Comparison of ENCODE assay signal across 9 cellular contexts in genomic region chr11:33936745-33937612, GRCh38. TPM values are rescaled to one million over a fixed set of nuclear protein-coding genes. Genes with fewer than 3 reads are reported as not detected.
DNase-seq lines count a peak whose midpoint lies in the region; ATAC-seq and TF ChIP-seq lines count a peak whose summit lies in the region.
"Had no signal": no experiment of that assay in that cellular context is flagged by ENCODE, and none has a peak within 500 bp of the region (broad histone marks: within the 10 kb centered on the region; RNA-seq: fewer than 3 reads in every experiment).

No MANE protein-coding gene starts in this region.

- H3K4me1 Mint-ChIP-seq in dendritic cell treated with granulocyte-macrophage colony-stimulating factor and Interleukin-4, amounts not matched to agents 40 ng/mL and 50 ng/mL, for 4 days (ENCODE audit: low read depth): peaks cover 54% of the 10 kb centered on the region
- peaks cover 0 to 24% (median 4%) of the 10 kb centered on the region in 4 donors for H3K4me1 Mint-ChIP-seq in naive thymus-derived CD8-positive, alpha-beta T cell

- H3K27ac Mint-ChIP-seq in dendritic cell treated with granulocyte-macrophage colony-stimulating factor and Interleukin-4, amounts not matched to agents 40 ng/mL and 50 ng/mL, for 4 days: peak overlapping the region; percentile 59
- no peak overlapping the region for H3K27ac Mint-ChIP-seq in naive thymus-derived CD8-positive, alpha-beta T cell
- H3K27ac Mint-ChIP-seq: activated naive CD8-positive, alpha-beta T cell had no signal

- H3K36me3 Mint-ChIP-seq in dendritic cell treated with granulocyte-macrophage colony-stimulating factor and Interleukin-4, amounts not matched to agents 40 ng/mL and 50 ng/mL, for 4 days (ENCODE audit: low read depth): peaks cover 10% of the 10 kb centered on the region
- H3K36me3 Mint-ChIP-seq in naive thymus-derived CD8-positive, alpha-beta T cell: peaks cover 0 to 14% (median 2%) of the 10 kb centered on the region in 3 donors

- intact Hi-C loops in dendritic cell treated with granulocyte-macrophage colony-stimulating factor and Interleukin-4, amounts not matched to agents 40 ng/mL and 50 ng/mL, for 4 days (cut with micrococcal nuclease): no loop called here

- no peak for ATAC-seq in naive thymus-derived CD8-positive, alpha-beta T cell

- CTCF ChIA-PET in HEK293T (lab: Yijun Ruan, JAX): interaction anchor here (0.7 to 1.4 kb wide), 2 partner anchors 18 to 238 kb away, joined by 3 read pairs; no protein-coding TSS in a partner anchor

- no peak overlapping the region for H3K4me3 Mint-ChIP-seq in dendritic cell treated with granulocyte-macrophage colony-stimulating factor and Interleukin-4, amounts not matched to agents 40 ng/mL and 50 ng/mL, for 4 days
- no peak overlapping the region for H3K4me3 Mint-ChIP-seq in naive thymus-derived CD8-positive, alpha-beta T cell
- H3K4me3 Mint-ChIP-seq: activated naive CD8-positive, alpha-beta T cell had no signal

- peaks cover 9% of the 10 kb centered on the region for H3K9me3 Mint-ChIP-seq in dendritic cell treated with granulocyte-macrophage colony-stimulating factor and Interleukin-4, amounts not matched to agents 40 ng/mL and 50 ng/mL, for 4 days
- H3K9me3 Mint-ChIP-seq in naive thymus-derived CD8-positive, alpha-beta T cell: peaks cover 0 to 15% (median 7%) of the 10 kb centered on the region in 9 donors

- DNase-seq in AG08396 (ENCODE audit: low spot score): peak; percentile 27
- DNase-seq in NCI-H1436 treated with DMSO at 0.1 percent for 48 hours (lab: John Stamatoyannopoulos, UW): peak; percentile 32
- peak; percentile 36 for DNase-seq in mucosa of gallbladder (ENCODE audit: low spot score)
- no peak for DNase-seq in NCI-H446 treated with DMSO at 0.1 percent for 48 hours (lab: John Stamatoyannopoulos, UW)
- DNase-seq in HEK293T (ENCODE audit: extremely low spot score): no peak
- DNase-seq in naive thymus-derived CD8-positive, alpha-beta T cell: no peak
- DNase-seq in NCI-H2171 (lab: John Stamatoyannopoulos, UW): no peak

- POLR2A ChIA-PET in HEK293T (lab: Yijun Ruan, JAX): no interaction called here
- POLR2A ChIA-PET in naive thymus-derived CD8-positive, alpha-beta T cell (lab: Charles Lee): no interaction called here

- peaks cover 1% of the 10 kb centered on the region for H3K27me3 Mint-ChIP-seq in dendritic cell treated with granulocyte-macrophage colony-stimulating factor and Interleukin-4, amounts not matched to agents 40 ng/mL and 50 ng/mL, for 4 days
- H3K27me3 Mint-ChIP-seq in naive thymus-derived CD8-positive, alpha-beta T cell: peaks cover 0 to 13% (median 3%) of the 10 kb centered on the region in 5 donors
- H3K27me3 Mint-ChIP-seq: activated naive CD8-positive, alpha-beta T cell had no signal

TF ChIP-seq in HEK293T, 16 proteins besides CTCF, POLR2A, EP300 and RAD21:
- TF ChIP-seq LEF1 (IDR thresholded peaks at IDR 0.05; ENCODE audit: borderline replicate concordance): no peak
- TF ChIP-seq ARNT (IDR thresholded peaks at IDR 0.05): no peak
- no peak for TF ChIP-seq CTBP1 (IDR thresholded peaks at IDR 0.05; ENCODE audit: borderline replicate concordance)
- TF ChIP-seq BHLHE40 (IDR thresholded peaks at IDR 0.05; ENCODE audit: borderline replicate concordance): no peak
- no peak for TF ChIP-seq FOXK2 (IDR thresholded peaks at IDR 0.05)
- no peak for TF ChIP-seq NFRKB (IDR thresholded peaks at IDR 0.05)
- TF ChIP-seq PKNOX1 (IDR thresholded peaks at IDR 0.05): no peak
- no peak for TF ChIP-seq TARDBP (IDR thresholded peaks at IDR 0.05)
- TF ChIP-seq SUZ12 (IDR thresholded peaks at IDR 0.05): no peak
- TF ChIP-seq ELF4 (IDR thresholded peaks at IDR 0.05): no peak
- no peak for TF ChIP-seq ZNF384 (IDR thresholded peaks at IDR 0.05)
- no peak for TF ChIP-seq L3MBTL2 (conservative IDR thresholded peaks at IDR 0.05)
- no peak for TF ChIP-seq SP1 (IDR thresholded peaks at IDR 0.05)
- TF ChIP-seq FOXM1 (IDR thresholded peaks at IDR 0.05; ENCODE audit: borderline replicate concordance): no peak
- no peak for TF ChIP-seq FOXA1 (IDR thresholded peaks at IDR 0.05)
- TF ChIP-seq HDGF (IDR thresholded peaks at IDR 0.05; ENCODE audit: borderline replicate concordance): no peak

RNA-seq across cellular contexts. Expression of gene LMO2, which starts 45.1 kb away (rescaled TPM):
- 26.8 TPM for total RNA-seq in mucosa of gallbladder
- under 1 TPM; 0.47 to 0.99 TPM for total RNA-seq in naive thymus-derived CD8-positive, alpha-beta T cell
- polyA plus RNA-seq in naive thymus-derived CD8-positive, alpha-beta T cell: not detected

Comparison
In these comparisons a context has a peak if more than half of its experiments do, and no peak if none do; other contexts are left out.
1. DNase-seq: peak in AG08396 (single experiment), NCI-H1436 treated with DMSO at 0.1 percent for 48 hours (single experiment) and mucosa of gallbladder (single experiment); none in NCI-H446 treated with DMSO at 0.1 percent for 48 hours (single experiment), HEK293T (single experiment), naive thymus-derived CD8-positive, alpha-beta T cell (0 of 10) and NCI-H2171 (single experiment).
2. RNA of gene LMO2, which starts 45.1 kb away (total RNA-seq): 26.8 TPM in mucosa of gallbladder (single experiment); 0.47 to 0.99 TPM in naive thymus-derived CD8-positive, alpha-beta T cell; every median in the first group is over 10 times any median in the second.